Comparison of ENCODE assay signal across 11 cellular contexts in genomic region chr17:6894206-6894528, GRCh38.
DNase-seq lines count a peak whose midpoint lies in the region; ATAC-seq and TF ChIP-seq lines count a peak whose summit lies in the region.
"Had no signal": no experiment of that assay in that cellular context is flagged by ENCODE, and none has a peak within 500 bp of the region (broad histone marks: within the 10 kb centered on the region; RNA-seq: fewer than 3 reads in every experiment).

No MANE protein-coding gene starts in this region.

- CTCF ChIA-PET in A673 (lab: Charles Lee) = interaction anchor here (0.8 to 2.0 kb wide), 2 partner anchors 42 to 51 kb away, joined by 3 to 16 read pairs; no protein-coding TSS in a partner anchor

- no peaks in the 10 kb centered on the region for H3K9me3 Mint-ChIP-seq in activated naive CD8-positive, alpha-beta T cell treated with anti-CD3 and anti-CD28 coated beads, Interleukin-2, amount 50 U/mL, for 24 hours
- H3K9me3 Mint-ChIP-seq: dendritic cell treated with granulocyte-macrophage colony-stimulating factor and Interleukin-4, amounts not matched to agents 40 ng/mL and 50 ng/mL, for 4 days had no signal

- H3K4me1 Mint-ChIP-seq in activated naive CD8-positive, alpha-beta T cell treated with anti-CD3 and anti-CD28 coated beads, Interleukin-2, amount 50 U/mL, for 24 hours = no peaks in the 10 kb centered on the region

- DNase-seq in A673 (ENCODE audit: low spot score) (peak; percentile 53), GM13977 (ENCODE audit: low spot score) (peak; percentile 52), islet precursor cell (peak; percentile 74), DMS 273 treated with DMSO at 0.1 percent for 48 hours (lab: John Stamatoyannopoulos, UW) (no peak), H4 (ENCODE audit: low spot score) (no peak)
- DNase-seq in activated naive CD8-positive, alpha-beta T cell treated with anti-CD3 and anti-CD28 coated beads, Interleukin-2, amount 50 U/mL, for 24 hours = peak; percentile 54
- DNase-seq in effector CD4-positive, alpha-beta T cell = no peak
- DNase-seq: ovary, transverse colon had no signal

- H3K36me3 ChIP-seq in A673 (ENCODE audit: insufficient read depth, low read length, poor library complexity, severe bottlenecking) = no peaks in the 10 kb centered on the region
- H3K36me3 ChIP-seq: ovary, transverse colon had no signal

- in situ Hi-C loops in GM13977 (cut with MboI; ENCODE audit: low pct_unique_long_range_greater_than_20kb, low sequenced_read_pairs, unreplicated experiment) = loop anchor here (10.0 kb wide), 1 partner anchor 49 kb away; no protein-coding TSS in a partner anchor

- POLR2A ChIA-PET in A673 (lab: Charles Lee; ENCODE audit: low non-redundant PET) = no interaction called here

- peaks cover 23% of the 10 kb centered on the region for H3K27me3 Mint-ChIP-seq in activated naive CD8-positive, alpha-beta T cell treated with anti-CD3 and anti-CD28 coated beads, Interleukin-2, amount 50 U/mL, for 24 hours

- peaks cover 4% of the 10 kb centered on the region for H3K4me1 ChIP-seq in A673 (ENCODE audit: insufficient read depth, low read length, poor library complexity, severe bottlenecking)

- H3K27ac Mint-ChIP-seq in activated naive CD8-positive, alpha-beta T cell treated with anti-CD3 and anti-CD28 coated beads, Interleukin-2, amount 50 U/mL, for 24 hours = no peak overlapping the region
- H3K27ac Mint-ChIP-seq: dendritic cell treated with granulocyte-macrophage colony-stimulating factor and Interleukin-4, amounts not matched to agents 40 ng/mL and 50 ng/mL, for 4 days had no signal

- H3K27ac ChIP-seq in A673 (ENCODE audit: low read depth, low read length, poor library complexity, severe bottlenecking) = no peak overlapping the region
- H3K27ac ChIP-seq: ovary, transverse colon had no signal

- ATAC-seq in activated naive CD8-positive, alpha-beta T cell treated with anti-CD3 and anti-CD28 coated beads, Interleukin-2, amount 50 U/mL, for 24 hours = no peak
- no peak for ATAC-seq in HG03159 (IDR thresholded peaks at IDR 0.05; ENCODE audit: unreplicated experiment)

- no peak overlapping the region for H3K4me3 Mint-ChIP-seq in activated naive CD8-positive, alpha-beta T cell treated with anti-CD3 and anti-CD28 coated beads, Interleukin-2, amount 50 U/mL, for 24 hours
- H3K4me3 Mint-ChIP-seq: dendritic cell treated with granulocyte-macrophage colony-stimulating factor and Interleukin-4, amounts not matched to agents 40 ng/mL and 50 ng/mL, for 4 days had no signal

- intact Hi-C loops in A673 (cut with micrococcal nuclease; ENCODE audit: unreplicated experiment) = loop anchor here (10.0 kb wide), 1 partner anchor 229 kb away; no protein-coding TSS in a partner anchor

- peak overlapping the region; percentile 11 for H3K4me3 ChIP-seq in A673 (ENCODE audit: low read depth, low read length, poor library complexity, severe bottlenecking)
- H3K4me3 ChIP-seq: ovary, transverse colon had no signal

- no peaks in the 10 kb centered on the region for H3K36me3 Mint-ChIP-seq in activated naive CD8-positive, alpha-beta T cell treated with anti-CD3 and anti-CD28 coated beads, Interleukin-2, amount 50 U/mL, for 24 hours (ENCODE audit: low read depth)

- H3K9me3 ChIP-seq in A673 (ENCODE audit: low read depth, low read length, poor library complexity, severe bottlenecking) = no peaks in the 10 kb centered on the region
- H3K9me3 ChIP-seq: ovary, transverse colon had no signal

- peaks cover 32% of the 10 kb centered on the region for H3K27me3 ChIP-seq in A673 (replicated peaks; ENCODE audit: insufficient read depth, low read depth, low read length, poor library complexity)
- H3K27me3 ChIP-seq: ovary had no signal

- TF ChIP-seq CTCF in A673 (conservative IDR thresholded peaks at IDR 0.05; ENCODE audit: low read depth, low read length) (peak; percentile 77), GM13977 (IDR thresholded peaks at IDR 0.05; ENCODE audit: extremely low read depth, insufficient read depth, missing control alignments) (peak; percentile 71)

- no TSS peak for BruUV-seq in A673 (replicated peaks; lab: Mats Ljungman, UMichigan)

Comparison
In these comparisons a context has a peak if more than half of its experiments do, and no peak if none do; other contexts are left out.
1. DNase-seq: peak in A673 (single experiment), GM13977 (single experiment), activated naive CD8-positive, alpha-beta T cell treated with anti-CD3 and anti-CD28 coated beads, Interleukin-2, amount 50 U/mL, for 24 hours (single experiment) and islet precursor cell (single experiment); none in DMS 273 treated with DMSO at 0.1 percent for 48 hours (single experiment), H4 (single experiment) and effector CD4-positive, alpha-beta T cell (single experiment).